ENCODE assay signal across 19 cellular contexts in the genomic region with DNA sequence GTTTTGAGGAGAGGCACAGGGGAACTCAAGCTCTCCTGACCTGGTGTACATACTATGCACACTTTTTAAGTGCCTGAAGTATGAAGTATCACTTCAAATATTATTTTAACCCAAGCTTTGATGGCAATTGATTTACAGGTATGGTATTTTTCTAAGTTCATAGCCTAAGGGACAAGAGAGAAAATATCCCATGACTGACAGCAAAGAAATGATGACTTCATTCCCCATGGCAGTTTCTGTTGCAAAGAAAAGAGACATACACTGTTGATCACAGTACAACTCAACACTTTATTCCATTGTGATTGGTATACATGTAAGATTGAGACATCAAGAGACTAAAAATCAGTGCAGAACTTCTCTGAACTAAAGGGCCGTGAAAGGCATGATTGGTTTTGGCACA. TPM values are rescaled to one million over a fixed set of nuclear protein-coding genes. Genes with fewer than 3 reads are reported as not detected.
DNase-seq lines count a peak whose midpoint lies in the region; ATAC-seq and TF ChIP-seq lines count a peak whose summit lies in the region.
"Had no signal": no experiment of that assay in that cellular context is flagged by ENCODE, and none has a peak within 500 bp of the region (broad histone marks: within the 10 kb centered on the region; RNA-seq: fewer than 3 reads in every experiment).

No MANE protein-coding gene starts in this region.

- no peak overlapping the region for H3K4me3 ChIP-seq in HEK293 (ENCODE audit: low read depth, low read length)
- no peak overlapping the region for H3K4me3 ChIP-seq in SK-N-SH (ENCODE audit: low read depth in 2 of 2, low read length in 1 of 2)
- no peak overlapping the region for H3K4me3 ChIP-seq in right atrium auricular region

- peak overlapping the region; percentile 30 for H3K27ac Mint-ChIP-seq in type B pancreatic cell
- no peak overlapping the region for H3K27ac Mint-ChIP-seq in activated naive CD8-positive, alpha-beta T cell treated with anti-CD3 and anti-CD28 coated beads, Interleukin-2, amount 50 U/mL, for 24 hours

- no peak overlapping the region for H2AFZ ChIP-seq in SK-N-SH (ENCODE audit: low read depth)

- TF ChIP-seq EP300 in SK-N-SH (IDR thresholded peaks at IDR 0.05; ENCODE audit: borderline replicate concordance in 1 of 2, low read depth in 1 of 2, low read length in 1 of 2): no peak

- no peak overlapping the region for H3K4me3 Mint-ChIP-seq in type B pancreatic cell
- H3K4me3 Mint-ChIP-seq in activated naive CD8-positive, alpha-beta T cell treated with anti-CD3 and anti-CD28 coated beads, Interleukin-2, amount 50 U/mL, for 24 hours: no peak overlapping the region

- H3K4me1 ChIP-seq in HEK293 (ENCODE audit: control insufficient read depth, insufficient read depth, low read length) (peaks cover 7% of the 10 kb centered on the region; the same call in 1 of the 2 replicates), SK-N-SH (ENCODE audit: control insufficient read depth in 1 of 2, insufficient read depth in 2 of 2, low read depth in 1 of 2, low read length in 1 of 2) (peaks cover 28 to 80% of the 10 kb centered on the region in 2 experiments), foreskin keratinocyte (peaks cover 81% of the 10 kb centered on the region), right atrium auricular region (peaks cover 0 to 41% of the 10 kb centered on the region in 2 donors)

- 96% methylated on average over 1 of the region's 1 CpG for WGBS in SK-N-SH (ENCODE audit: low lambda C conversion rate)

- no peaks in the 10 kb centered on the region for H3K27me3 ChIP-seq in SK-N-SH (ENCODE audit: insufficient read depth)
- H3K27me3 ChIP-seq in foreskin keratinocyte: no peaks in the 10 kb centered on the region
- H3K27me3 ChIP-seq in right atrium auricular region: no peaks in the 10 kb centered on the region

- H3K36me3 Mint-ChIP-seq in type B pancreatic cell: peaks cover 4% of the 10 kb centered on the region
- H3K36me3 Mint-ChIP-seq in activated naive CD8-positive, alpha-beta T cell treated with anti-CD3 and anti-CD28 coated beads, Interleukin-2, amount 50 U/mL, for 24 hours (ENCODE audit: low read depth): no peaks in the 10 kb centered on the region

- no peak overlapping the region for H3K4me2 ChIP-seq in SK-N-SH

- H4K20me1 ChIP-seq in SK-N-SH (ENCODE audit: insufficient read depth): no peaks in the 10 kb centered on the region

- no peak for TF ChIP-seq RAD21 in SK-N-SH (IDR thresholded peaks at IDR 0.05; ENCODE audit: low read length)

- CTCF ChIA-PET in HEK293 (lab: Yijun Ruan, JAX): interaction anchor here (0.8 kb wide), 1 partner anchor 11 kb away, joined by 3 read pairs; no protein-coding TSS in a partner anchor
- CTCF ChIA-PET in SK-N-SH (lab: Yijun Ruan, JAX): interaction anchor here (1.1 to 2.4 kb wide), 2 partner anchors 10 to 700 kb away, joined by 3 to 14 read pairs; no protein-coding TSS in a partner anchor

- peak overlapping the region; percentile 89; the same call in 1 of the 2 replicates for H3K9ac ChIP-seq in SK-N-SH

- H3K27ac ChIP-seq in HEK293 (ENCODE audit: extremely low read depth, low read depth, low read length) (no peak overlapping the region), SK-N-SH (ENCODE audit: low read depth in 2 of 2, low read length in 1 of 2) (peak overlapping the region; percentile 94 to 100), foreskin keratinocyte (peak overlapping the region; percentile 89), right atrium auricular region (no peak overlapping the region)
- H3K27ac ChIP-seq: C4-2B had no signal

- peaks cover 91% of the 10 kb centered on the region for H3F3A ChIP-seq in SK-N-SH (replicated peaks; ENCODE audit: insufficient read depth)

- no peak for TF ChIP-seq CTCF in HEK293 (tag by site-specific recombination; IDR thresholded peaks at IDR 0.05)
- no peak for TF ChIP-seq CTCF in SK-N-SH (IDR thresholded peaks at IDR 0.05)
- TF ChIP-seq CTCF in foreskin keratinocyte (conservative IDR thresholded peaks at IDR 0.05): no peak
- TF ChIP-seq CTCF in type B pancreatic cell (conservative IDR thresholded peaks at IDR 0.05): no peak
- TF ChIP-seq CTCF in right atrium auricular region (IDR thresholded peaks at IDR 0.05): no peak

- DNase-seq in SK-N-SH (no peak), foreskin keratinocyte (peak in 1 of 2 donors; percentile 89), type B pancreatic cell (ENCODE audit: extremely low spot score, unreplicated experiment) (no peak), right atrium auricular region (ENCODE audit: low spot score) (no peak), DMS53 (lab: John Stamatoyannopoulos, UW) (no peak)
- no peak for DNase-seq in activated naive CD8-positive, alpha-beta T cell treated with anti-CD3 and anti-CD28 coated beads, Interleukin-2, amount 50 U/mL, for 24 hours
- DNase-seq: ACHN, AML-193, DMS79 treated with DMSO at 0.1 percent for 48 hours, HCEC 1CT, KG1, MV-4-11, NCI-H1694 treated with DMSO at 0.1 percent for 48 hours, NCI-H774, RPMI8226, SIG-M5 had no signal

- peaks cover 58% of the 10 kb centered on the region for H3K79me2 ChIP-seq in SK-N-SH (ENCODE audit: insufficient read depth)

- peak; percentile 14 for ATAC-seq in foreskin keratinocyte
- no peak for ATAC-seq in activated naive CD8-positive, alpha-beta T cell treated with anti-CD3 and anti-CD28 coated beads, Interleukin-2, amount 50 U/mL, for 24 hours
- ATAC-seq: HepG2 had no signal

- no peaks in the 10 kb centered on the region for H3K9me3 ChIP-seq in HEK293 (ENCODE audit: control insufficient read depth, insufficient read depth, low read depth, low read length)
- no peaks in the 10 kb centered on the region for H3K9me3 ChIP-seq in SK-N-SH
- H3K9me3 ChIP-seq in right atrium auricular region: no peaks in the 10 kb centered on the region

- H3K36me3 ChIP-seq in HEK293 (ENCODE audit: control insufficient read depth in 2 of 2, insufficient read depth in 1 of 2, low read length in 2 of 2) (no peaks in the 10 kb centered on the region), SK-N-SH (replicated peaks in 1 of 2; ENCODE audit: control insufficient read depth in 1 of 2, insufficient read depth in 2 of 2, low read length in 1 of 2) (peaks cover 18 to 19% of the 10 kb centered on the region in 2 experiments), right atrium auricular region (no peaks in the 10 kb centered on the region)

- POLR2A ChIA-PET in HEK293 (lab: Yijun Ruan, JAX): no interaction called here
- POLR2A ChIA-PET in SK-N-SH (lab: Yijun Ruan, JAX): no interaction called here

- no peaks in the 10 kb centered on the region for H3K9me3 Mint-ChIP-seq in type B pancreatic cell
- H3K9me3 Mint-ChIP-seq in activated naive CD8-positive, alpha-beta T cell treated with anti-CD3 and anti-CD28 coated beads, Interleukin-2, amount 50 U/mL, for 24 hours: no peaks in the 10 kb centered on the region

- no peaks in the 10 kb centered on the region for H3K27me3 Mint-ChIP-seq in type B pancreatic cell
- peaks cover 51% of the 10 kb centered on the region for H3K27me3 Mint-ChIP-seq in activated naive CD8-positive, alpha-beta T cell treated with anti-CD3 and anti-CD28 coated beads, Interleukin-2, amount 50 U/mL, for 24 hours

- H3K9me2 ChIP-seq in SK-N-SH: no peaks in the 10 kb centered on the region

- peaks cover 14% of the 10 kb centered on the region for H3K4me1 Mint-ChIP-seq in type B pancreatic cell (ENCODE audit: unreplicated experiment)
- peaks cover 16% of the 10 kb centered on the region for H3K4me1 Mint-ChIP-seq in activated naive CD8-positive, alpha-beta T cell treated with anti-CD3 and anti-CD28 coated beads, Interleukin-2, amount 50 U/mL, for 24 hours

TF ChIP-seq in HEK293, 187 proteins besides CTCF, POLR2A, EP300 and RAD21:
- TF ChIP-seq ZNF324 (tag by site-specific recombination; IDR thresholded peaks at IDR 0.05): no peak
- TF ChIP-seq SCRT2 (tag by site-specific recombination; IDR thresholded peaks at IDR 0.05): peak; percentile 43

TF ChIP-seq in SK-N-SH, 30 proteins besides CTCF, POLR2A, EP300 and RAD21:
- TF ChIP-seq, protein P1, sequence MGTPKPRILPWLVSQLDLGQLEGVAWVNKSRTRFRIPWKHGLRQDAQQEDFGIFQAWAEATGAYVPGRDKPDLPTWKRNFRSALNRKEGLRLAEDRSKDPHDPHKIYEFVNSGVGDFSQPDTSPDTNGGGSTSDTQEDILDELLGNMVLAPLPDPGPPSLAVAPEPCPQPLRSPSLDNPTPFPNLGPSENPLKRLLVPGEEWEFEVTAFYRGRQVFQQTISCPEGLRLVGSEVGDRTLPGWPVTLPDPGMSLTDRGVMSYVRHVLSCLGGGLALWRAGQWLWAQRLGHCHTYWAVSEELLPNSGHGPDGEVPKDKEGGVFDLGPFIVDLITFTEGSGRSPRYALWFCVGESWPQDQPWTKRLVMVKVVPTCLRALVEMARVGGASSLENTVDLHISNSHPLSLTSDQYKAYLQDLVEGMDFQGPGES (IDR thresholded peaks at IDR 0.05; ENCODE audit: low read depth, low read length): no peak
- no peak for TF ChIP-seq FOSL2 (IDR thresholded peaks at IDR 0.05; ENCODE audit: borderline replicate concordance, low read depth)
- TF ChIP-seq TEAD4 (IDR thresholded peaks at IDR 0.05; ENCODE audit: borderline replicate concordance, insufficient read depth): no peak
- TF ChIP-seq SMC3 (IDR thresholded peaks at IDR 0.05; ENCODE audit: low read depth, low read length): no peak
- no peak for TF ChIP-seq TCF12 (IDR thresholded peaks at IDR 0.05)
- no peak for TF ChIP-seq YY1 (IDR thresholded peaks at IDR 0.05; ENCODE audit: low read depth)
- TF ChIP-seq TAF1 (IDR thresholded peaks at IDR 0.05; ENCODE audit: borderline replicate concordance, low read depth, low read length): no peak
- no peak for TF ChIP-seq CHD2 (IDR thresholded peaks at IDR 0.05; ENCODE audit: low read length, partially characterized antibody)
TF ChIP-seq in SK-N-SH: peak in this region for 0.

RNA-seq across cellular contexts. Expression of gene BCL10, which starts 41.8 kb away (rescaled TPM):
- polyA plus RNA-seq in SK-N-SH (2012; rRNA removed) (5.8 and 6.6 TPM in 2 replicates), foreskin keratinocyte (21.1 and 21.4 TPM in 2 replicates)
- polyA plus RNA-seq in SK-N-SH (2012; cell fraction: cytosol; rRNA removed): 7.2 and 8.0 TPM in 2 replicates
- 5.5 and 7.7 TPM in 2 replicates for polyA plus RNA-seq in SK-N-SH (2012; cell fraction: nucleus; rRNA removed)
- total RNA-seq in foreskin keratinocyte (49.4 and 52.0 TPM in 2 replicates), type B pancreatic cell (ENCODE audit: low replicate concordance) (25.0 and 34.7 TPM in 2 replicates), right atrium auricular region (1 to 10 TPM; 7.5 to 8.0 TPM)

RNA-seq across cellular contexts. Expression of gene C1orf52, which starts 58.8 kb away (rescaled TPM):
- 23.4 and 24.3 TPM in 2 replicates for polyA plus RNA-seq in SK-N-SH (2012; rRNA removed)
- polyA plus RNA-seq in SK-N-SH (2012; cell fraction: cytosol; rRNA removed): 19.1 and 20.8 TPM in 2 replicates
- polyA plus RNA-seq in SK-N-SH (2012; cell fraction: nucleus; rRNA removed): 30.0 and 36.7 TPM in 2 replicates
- total RNA-seq in foreskin keratinocyte: 21.4 TPM in 2 replicates
- polyA plus RNA-seq in foreskin keratinocyte: 18.7 and 21.8 TPM in 2 replicates
- 24.9 and 31.2 TPM in 2 replicates for total RNA-seq in type B pancreatic cell (ENCODE audit: low replicate concordance)
- 1 to 10 TPM; 7.5 to 8.6 TPM for total RNA-seq in right atrium auricular region

Comparison
In these comparisons a context has a peak if more than half of its experiments do, and no peak if none do; other contexts are left out.
1. H3K27ac ChIP-seq: peak in SK-N-SH (2 of 2) and foreskin keratinocyte (single experiment); none in HEK293 (single experiment) and right atrium auricular region (0 of 2).